11 cellular contexts compared by ENCODE assay signal in genomic region chr1:248306740-248307139, GRCh38. TPM values are rescaled to one million over a fixed set of nuclear protein-coding genes. Genes with fewer than 3 reads are reported as not detected.
"Had no signal": no experiment of that assay in that cellular context is flagged by ENCODE, and none has a peak within 500 bp of the region (broad histone marks: within the 10 kb centered on the region; RNA-seq: fewer than 3 reads in every experiment).

No MANE protein-coding gene starts in this region.

RNA-seq across cellular contexts. Expression of gene OR2T12, which starts 3.5 kb away (rescaled TPM):
- total RNA-seq: OCI-LY7, PC-3, PC-9, Peyer's patch, Right ventricle myocardium inferior, Right ventricle myocardium superior, RPMI7951, SJSA1, SK-MEL-5 had no signal
- polyA plus RNA-seq: SK-N-SH had no signal

RNA-seq across cellular contexts. Expression of gene OR2M7, which starts 17.6 kb away (rescaled TPM):
- total RNA-seq: OCI-LY7, PC-3, PC-9, Peyer's patch, Right ventricle myocardium inferior, Right ventricle myocardium superior, RPMI7951, SJCRH30, SJSA1, SK-MEL-5 had no signal
- polyA plus RNA-seq: SK-N-SH had no signal

RNA-seq across cellular contexts. Expression of gene OR2T33, which starts 29.0 kb away (rescaled TPM):
- total RNA-seq: OCI-LY7, PC-9, Peyer's patch, Right ventricle myocardium inferior, Right ventricle myocardium superior, RPMI7951, SJCRH30, SJSA1, SK-MEL-5 had no signal

RNA-seq across cellular contexts. Expression of gene OR14C36, which starts 41.8 kb away (rescaled TPM):
- total RNA-seq: OCI-LY7, PC-3, PC-9, Peyer's patch, Right ventricle myocardium inferior, Right ventricle myocardium superior, RPMI7951, SJCRH30, SJSA1, SK-MEL-5 had no signal
- polyA plus RNA-seq: SK-N-SH had no signal

RNA-seq across cellular contexts. Expression of gene OR2T4, which starts 54.7 kb away (rescaled TPM):
- total RNA-seq: OCI-LY7, PC-3, PC-9, Peyer's patch, Right ventricle myocardium inferior, Right ventricle myocardium superior, RPMI7951, SJCRH30, SJSA1, SK-MEL-5 had no signal
- polyA plus RNA-seq: SK-N-SH had no signal
